Comparison of ENCODE assay signal across 11 cellular contexts in genomic region chr3:73448761-73449290, GRCh38.
DNase-seq lines count a peak whose midpoint lies in the region; ATAC-seq, FAIRE-seq and TF ChIP-seq lines count a peak whose summit lies in the region.
"Had no signal": no experiment of that assay in that cellular context is flagged by ENCODE, and none has a peak within 500 bp of the region (broad histone marks: within the 10 kb centered on the region; RNA-seq: fewer than 3 reads in every experiment).

No MANE protein-coding gene starts in this region.

- H3K27me3 Mint-ChIP-seq in osteocyte (ENCODE audit: unreplicated experiment): no peaks in the 10 kb centered on the region

- DNase-seq in GM19238 (ENCODE audit: insufficient read length, low spot score): peak; percentile 24
- DNase-seq in smooth muscle cell (lab: John Stamatoyannopoulos, UW; ENCODE audit: unreplicated experiment): no peak
- DNase-seq in right cardiac atrium: no peak
- no peak for DNase-seq in H4 (ENCODE audit: low spot score)
- no peak for DNase-seq in osteocyte (ENCODE audit: extremely low spot score, unreplicated experiment)
- no peak for DNase-seq in H54 (ENCODE audit: insufficient read length, low spot score)
- DNase-seq: activated naive CD4-positive, alpha-beta T cell; SW 1271; trophoblast cell had no signal

- peaks cover 7% of the 10 kb centered on the region for H3K36me3 Mint-ChIP-seq in osteocyte (ENCODE audit: unreplicated experiment)

- H3K9me3 ChIP-seq in smooth muscle cell (replicated peaks; ENCODE audit: low read depth): no peaks in the 10 kb centered on the region
- H3K9me3 ChIP-seq in right cardiac atrium (ENCODE audit: control insufficient read depth, low read length): no peaks in the 10 kb centered on the region

- peak overlapping the region; percentile 9 for H3K9ac ChIP-seq in smooth muscle cell (ENCODE audit: low read depth)

- H3K4me1 ChIP-seq in smooth muscle cell (ENCODE audit: low read depth): peaks cover 13% of the 10 kb centered on the region
- no peaks in the 10 kb centered on the region for H3K4me1 ChIP-seq in right cardiac atrium (ENCODE audit: control insufficient read depth, insufficient read depth, low read length)

- no peak for FAIRE-seq in H54 (lab: Jason Lieb, UNC)

- no peak overlapping the region for H3K4me2 ChIP-seq in smooth muscle cell

- H3K9me3 Mint-ChIP-seq in osteocyte (ENCODE audit: unreplicated experiment): no peaks in the 10 kb centered on the region

- TF ChIP-seq CTCF in smooth muscle cell (IDR thresholded peaks at IDR 0.05; ENCODE audit: borderline replicate concordance, insufficient read depth, poor library complexity, severe bottlenecking) (no peak), osteocyte (IDR thresholded peaks at IDR 0.05) (no peak)

- peak; percentile 93 for ATAC-seq in HG02642 (IDR thresholded peaks at IDR 0.05; ENCODE audit: poor library complexity, unreplicated experiment)
- ATAC-seq in HG03571 (IDR thresholded peaks at IDR 0.05; ENCODE audit: unreplicated experiment): peak; percentile 92
- no peak for ATAC-seq in right cardiac atrium

- H3K79me2 ChIP-seq in smooth muscle cell (ENCODE audit: low read depth): peaks cover 84% of the 10 kb centered on the region

- WGBS in smooth muscle cell (ENCODE audit: low lambda C conversion rate): 90% methylated on average over 4 of the region's 4 CpGs
- 77% methylated on average over 4 of the region's 4 CpGs for WGBS in right cardiac atrium

- no peaks in the 10 kb centered on the region for H3K36me3 ChIP-seq in smooth muscle cell (ENCODE audit: low read depth)

- no peaks in the 10 kb centered on the region for H3F3A ChIP-seq in smooth muscle cell (ENCODE audit: low read depth)

- H3K27me3 ChIP-seq in smooth muscle cell (ENCODE audit: low read depth): no peaks in the 10 kb centered on the region
- H3K27me3 ChIP-seq in right cardiac atrium (ENCODE audit: control insufficient read depth, insufficient read depth): no peaks in the 10 kb centered on the region

- intact Hi-C loops in right cardiac atrium (cut with DNase I): no loop called here

- no peak for TF ChIP-seq POLR2A in H54 (IDR thresholded peaks at IDR 0.05; ENCODE audit: low read depth, low read length)

- H3K4me3 ChIP-seq in smooth muscle cell (no peak overlapping the region), right cardiac atrium (ENCODE audit: low read length) (no peak overlapping the region)

- peaks cover 3% of the 10 kb centered on the region for H3K4me1 Mint-ChIP-seq in osteocyte (ENCODE audit: unreplicated experiment)

- H3K27ac Mint-ChIP-seq in osteocyte (ENCODE audit: unreplicated experiment): no peak overlapping the region

- H2AFZ ChIP-seq in smooth muscle cell (ENCODE audit: low read depth): no peak overlapping the region

- H3K4me3 Mint-ChIP-seq in osteocyte (ENCODE audit: unreplicated experiment): no peak overlapping the region

- H4K20me1 ChIP-seq in smooth muscle cell (ENCODE audit: low read depth): peaks cover 98% of the 10 kb centered on the region

- H3K27ac ChIP-seq in smooth muscle cell (ENCODE audit: low read depth) (peak overlapping the region; percentile 36), right cardiac atrium (ENCODE audit: low read length) (no peak overlapping the region)

Comparison
In these comparisons a context has a peak if more than half of its experiments do, and no peak if none do; other contexts are left out.
1. ATAC-seq: peak in HG02642 (single experiment) and HG03571 (single experiment); none in right cardiac atrium (0 of 2).